In genomic region chrX:23742174-23742692, GRCh38 we compare ENCODE assay signal across 8 cellular contexts. TPM values are rescaled to one million over a fixed set of nuclear protein-coding genes. Genes with fewer than 3 reads are reported as not detected.
DNase-seq lines count a peak whose midpoint lies in the region; ATAC-seq and TF ChIP-seq lines count a peak whose summit lies in the region.

No MANE protein-coding gene starts in this region.

- no peaks in the 10 kb centered on the region for H3K79me1 ChIP-seq in neuronal stem cell (ENCODE audit: low read depth, low read length)

- H2BK12ac ChIP-seq in neuronal stem cell (ENCODE audit: low read length), result no peak overlapping the region

- H3K36me3 Mint-ChIP-seq in activated T-helper 2 cell treated with anti-CD3 and anti-CD28 coated beads, Interferon-gamma antibody, Interleukin-2, Interleukin-4, amounts not matched to agents 10 μg/mL and 5 μg/mL and 100 μg/mL, durations not matched to agents 14 hours and 24 hours and 36 hours (ENCODE audit: low read depth), result peaks cover 17% of the 10 kb centered on the region

- H2AFZ ChIP-seq in neuronal stem cell (ENCODE audit: low read length), result peak overlapping the region; percentile 89

- no peaks in the 10 kb centered on the region for H3K27me3 Mint-ChIP-seq in activated T-helper 2 cell treated with anti-CD3 and anti-CD28 coated beads, Interferon-gamma antibody, Interleukin-2, Interleukin-4, amounts not matched to agents 10 μg/mL and 5 μg/mL and 100 μg/mL, durations not matched to agents 14 hours and 24 hours and 36 hours (ENCODE audit: low read depth)

- no peak overlapping the region for H2BK120ac ChIP-seq in neuronal stem cell (ENCODE audit: low read depth, low read length)

- no peak overlapping the region for H2AK5ac ChIP-seq in neuronal stem cell (ENCODE audit: low read depth, low read length)

- H3K9me3 ChIP-seq in neuronal stem cell (replicated peaks in 1 of 2; ENCODE audit: control insufficient read depth in 2 of 2, insufficient read depth in 1 of 2, low read depth in 1 of 2, low read length in 2 of 2), result no peaks in the 10 kb centered on the region

- H3K4me2 ChIP-seq in neuronal stem cell (ENCODE audit: insufficient read depth, low read length, poor library complexity, severe bottlenecking), result peak overlapping the region; percentile 54

- no peak overlapping the region for H3K14ac ChIP-seq in neuronal stem cell (ENCODE audit: low read length)

- H3K4ac ChIP-seq in neuronal stem cell (ENCODE audit: low read length), result no peak overlapping the region

- no peaks in the 10 kb centered on the region for H3K4me1 ChIP-seq in foreskin keratinocyte
- no peaks in the 10 kb centered on the region for H3K4me1 ChIP-seq in neuronal stem cell (ENCODE audit: control insufficient read depth in 2 of 2, insufficient read depth in 1 of 2, low read depth in 1 of 2, low read length in 2 of 2)

- no peak overlapping the region for H4K8ac ChIP-seq in neuronal stem cell (ENCODE audit: low read depth, low read length)

- no peak overlapping the region for H3K9ac ChIP-seq in neuronal stem cell (ENCODE audit: low read depth, low read length, poor library complexity)

- H3K27me3 ChIP-seq in foreskin keratinocyte (no peaks in the 10 kb centered on the region), neuronal stem cell (ENCODE audit: control insufficient read depth in 3 of 3, insufficient read depth in 3 of 3, low read depth in 1 of 3, low read length in 3 of 3) (no peaks in the 10 kb centered on the region)

- peak overlapping the region; percentile 94 for H3K4me3 Mint-ChIP-seq in activated T-helper 2 cell treated with anti-CD3 and anti-CD28 coated beads, Interferon-gamma antibody, Interleukin-2, Interleukin-4, amounts not matched to agents 10 μg/mL and 5 μg/mL and 100 μg/mL, durations not matched to agents 14 hours and 24 hours and 36 hours (ENCODE audit: low read depth)

- H3K4me3 ChIP-seq in neuronal stem cell (ENCODE audit: low read length in 2 of 2), result peak overlapping the region; percentile 61 to 95

- peak overlapping the region; percentile 76 for H3K27ac ChIP-seq in foreskin keratinocyte
- no peak overlapping the region for H3K27ac ChIP-seq in neuronal stem cell (replicated peaks; ENCODE audit: low read length)

- peak; percentile 68 for ATAC-seq in Right ventricle myocardium inferior
- ATAC-seq in foreskin keratinocyte, result peak; percentile 79
- no peak for ATAC-seq in HG02610 (IDR thresholded peaks at IDR 0.05; ENCODE audit: unreplicated experiment)

- H2BK15ac ChIP-seq in neuronal stem cell (ENCODE audit: low read length), result no peak overlapping the region

- H4K91ac ChIP-seq in neuronal stem cell (ENCODE audit: low read depth, low read length, poor library complexity), result no peak overlapping the region

- intact Hi-C loops in Right ventricle myocardium inferior (cut with DNase I), result loop anchor here (2.0 to 5.0 kb wide), 3 partner anchors 40 to 310 kb away; partner anchors contain the start of genes EIF2S3 and SAT1
- intact Hi-C loops in cardiac septum (cut with DNase I), result loop anchor here (2.0 to 5.0 kb wide), 2 partner anchors 40 to 165 kb away; partner anchors contain the start of genes APOO and SAT1
- intact Hi-C loops in activated T-helper 2 cell treated with anti-CD3 and anti-CD28 coated beads, Interferon-gamma antibody, Interleukin-2, Interleukin-4, amounts not matched to agents 10 μg/mL and 5 μg/mL and 100 μg/mL, durations not matched to agents 14 hours and 24 hours and 36 hours (cut with micrococcal nuclease), result loop anchor here (2.0 to 10.0 kb wide), 5 partner anchors 41 to 410 kb away; partner anchors contain the start of genes EIF2S3, KLHL15, PRDX4 and SAT1

- no peaks in the 10 kb centered on the region for H3K36me3 ChIP-seq in neuronal stem cell (replicated peaks in 1 of 2; ENCODE audit: control insufficient read depth in 2 of 2, insufficient read depth in 2 of 2, low read length in 2 of 2)

- H3K27ac Mint-ChIP-seq in activated T-helper 2 cell treated with anti-CD3 and anti-CD28 coated beads, Interferon-gamma antibody, Interleukin-2, Interleukin-4, amounts not matched to agents 10 μg/mL and 5 μg/mL and 100 μg/mL, durations not matched to agents 14 hours and 24 hours and 36 hours, result peak overlapping the region; percentile 90

- no peak overlapping the region for H2BK5ac ChIP-seq in neuronal stem cell (ENCODE audit: low read length)

- peaks cover 19% of the 10 kb centered on the region for H3K4me1 Mint-ChIP-seq in activated T-helper 2 cell treated with anti-CD3 and anti-CD28 coated beads, Interferon-gamma antibody, Interleukin-2, Interleukin-4, amounts not matched to agents 10 μg/mL and 5 μg/mL and 100 μg/mL, durations not matched to agents 14 hours and 24 hours and 36 hours (ENCODE audit: low read depth)

- no peak for DNase-seq in Right ventricle myocardium inferior (ENCODE audit: missing footprints)
- no peak for DNase-seq in cardiac septum (ENCODE audit: low spot score)
- DNase-seq in NCI-H1048 (lab: John Stamatoyannopoulos, UW), result peak; percentile 28
- DNase-seq in activated T-helper 2 cell treated with anti-CD3 and anti-CD28 coated beads, Interferon-gamma antibody, Interleukin-2, Interleukin-4, amounts not matched to agents 10 μg/mL and 5 μg/mL and 100 μg/mL, durations not matched to agents 14 hours and 24 hours and 36 hours (ENCODE audit: low spot score), result no peak
- peak; percentile 63 to 81 for DNase-seq in foreskin keratinocyte
- DNase-seq in neuronal stem cell (ENCODE audit: low spot score), result no peak
- DNase-seq in T-helper 9 cell, result no peak

- no peak for TF ChIP-seq CTCF in foreskin keratinocyte (conservative IDR thresholded peaks at IDR 0.05)

- no CpG with 5 or more reads among the region's 6 CpGs for WGBS in neuronal stem cell (ENCODE audit: extremely low coverage in 2 of 2, insufficient read length in 2 of 2, insufficient replicate concordance in 1 of 2), 2 donors

- no peaks in the 10 kb centered on the region for H3K9me3 Mint-ChIP-seq in activated T-helper 2 cell treated with anti-CD3 and anti-CD28 coated beads, Interferon-gamma antibody, Interleukin-2, Interleukin-4, amounts not matched to agents 10 μg/mL and 5 μg/mL and 100 μg/mL, durations not matched to agents 14 hours and 24 hours and 36 hours

- H3K18ac ChIP-seq in neuronal stem cell (ENCODE audit: low read length), result no peak overlapping the region

- H3K23ac ChIP-seq in neuronal stem cell (ENCODE audit: low read depth, low read length, poor library complexity), result no peak overlapping the region

RNA-seq across cellular contexts. Expression of gene ACOT9, which starts 0.8 kb away (rescaled TPM):
- total RNA-seq in Right ventricle myocardium inferior (50.1 TPM), cardiac septum (72.6 TPM), foreskin keratinocyte (71.8 and 74.1 TPM in 2 replicates)
- total RNA-seq in activated T-helper 2 cell treated with anti-CD3 and anti-CD28 coated beads, Interferon-gamma antibody, Interleukin-2, Interleukin-4, amounts not matched to agents 10 μg/mL and 5 μg/mL and 100 μg/mL, durations not matched to agents 14 hours and 24 hours and 36 hours, result 75.2 and 76.0 TPM in 2 replicates
- polyA plus RNA-seq in foreskin keratinocyte, result 59.6 and 63.1 TPM in 2 replicates
- 15.6 TPM for polyA plus RNA-seq in neuronal stem cell (2013, experiment 1 of 2)
- 15.3 TPM for polyA plus RNA-seq in neuronal stem cell (2013, experiment 2 of 2)

RNA-seq across cellular contexts. Expression of gene SAT1, which starts 40.7 kb away (rescaled TPM):
- total RNA-seq in Right ventricle myocardium inferior, result 130 TPM
- total RNA-seq in cardiac septum, result 156 TPM
- total RNA-seq in activated T-helper 2 cell treated with anti-CD3 and anti-CD28 coated beads, Interferon-gamma antibody, Interleukin-2, Interleukin-4, amounts not matched to agents 10 μg/mL and 5 μg/mL and 100 μg/mL, durations not matched to agents 14 hours and 24 hours and 36 hours, result 76.7 and 78.8 TPM in 2 replicates
- 258 and 280 TPM in 2 replicates for total RNA-seq in foreskin keratinocyte
- polyA plus RNA-seq in foreskin keratinocyte, result 264 and 271 TPM in 2 replicates
- 45.4 TPM for polyA plus RNA-seq in neuronal stem cell (2013, experiment 1 of 2)
- 44.2 TPM for polyA plus RNA-seq in neuronal stem cell (2013, experiment 2 of 2)

Comparison
In these comparisons a context has a peak if more than half of its experiments do, and no peak if none do; other contexts are left out.
1. DNase-seq: peak in NCI-H1048 (single experiment) and foreskin keratinocyte (2 of 2); none in Right ventricle myocardium inferior (single experiment), cardiac septum (single experiment), activated T-helper 2 cell treated with anti-CD3 and anti-CD28 coated beads, Interferon-gamma antibody, Interleukin-2, Interleukin-4, amounts not matched to agents 10 μg/mL and 5 μg/mL and 100 μg/mL, durations not matched to agents 14 hours and 24 hours and 36 hours (single experiment), neuronal stem cell (single experiment) and T-helper 9 cell (single experiment).